Comparison of ENCODE assay signal across 29 cellular contexts in genomic region chr21:37300114-37300746, GRCh38.
"Had no signal": no experiment of that assay in that cellular context is flagged by ENCODE, and none has a peak within 500 bp of the region (broad histone marks: within the 10 kb centered on the region; RNA-seq: fewer than 3 reads in every experiment).

No MANE protein-coding gene starts in this region.

- H3K27me3 ChIP-seq: adrenal gland, body of pancreas, esophagus squamous epithelium, gastroesophageal sphincter, heart right ventricle had no signal

- FAIRE-seq: colon had no signal

- H3K27ac ChIP-seq: adrenal gland, body of pancreas, esophagus squamous epithelium, gastroesophageal sphincter, heart right ventricle, WERI-Rb-1 had no signal

- H3K4me1 ChIP-seq: adrenal gland, body of pancreas, esophagus squamous epithelium had no signal

- H3K9me3 ChIP-seq: adrenal gland, body of pancreas, esophagus squamous epithelium, gastroesophageal sphincter, heart right ventricle had no signal

- H3K4me3 ChIP-seq: adrenal gland, body of pancreas, esophagus squamous epithelium, gastroesophageal sphincter, heart right ventricle had no signal

- ATAC-seq: activated CD4-positive, CD25-positive, alpha-beta regulatory T cell treated with anti-CD3 and anti-CD28 coated beads, Interleukin-2, amount 50 U/mL, for 24 hours; activated CD8-positive, alpha-beta T cell treated with anti-CD3 and anti-CD28 coated beads for 36 hours; activated naive CD8-positive, alpha-beta T cell treated with anti-CD3 and anti-CD28 coated beads, Interleukin-2, amount 50 U/mL, for 24 hours; activated T-cell treated with anti-CD3 and anti-CD28 coated beads, Interleukin-2, amount 50 U/mL, for 4 hours; body of pancreas; effector memory CD8-positive, alpha-beta T cell; gastroesophageal sphincter; heart right ventricle; T-helper 17 cell had no signal

- DNase-seq: activated B cell treated with CpG ODN at 0.5 μM for 24 hours; activated CD4-positive, alpha-beta T cell treated with anti-CD3 and anti-CD28 coated beads for 48 hours; activated CD4-positive, alpha-beta T cell treated with anti-CD3 and anti-CD28 coated beads, Interleukin-2, amount 50 U/mL, for 1 hour; activated CD4-positive, alpha-beta T cell treated with anti-CD3 and anti-CD28 coated beads, Interleukin-2, amount 50 U/mL, for 48 hours; activated CD8-positive, alpha-beta memory T cell treated with anti-CD3 and anti-CD28 coated beads for 24 hours; activated CD8-positive, alpha-beta T cell treated with anti-CD3 and anti-CD28 coated beads for 36 hours; activated effector memory CD4-positive, alpha-beta T cell treated with anti-CD3 and anti-CD28 coated beads, Interleukin-2, amount 50 U/mL, for 16 hours; activated naive CD4-positive, alpha-beta T cell treated with anti-CD3 and anti-CD28 coated beads for 36 hours; activated naive CD8-positive, alpha-beta T cell treated with anti-CD3 and anti-CD28 coated beads for 36 hours; activated naive CD8-positive, alpha-beta T cell treated with anti-CD3 and anti-CD28 coated beads, Interleukin-2, amount 50 U/mL, for 24 hours; activated T-cell treated with anti-CD3 and anti-CD28 coated beads, Interleukin-2, amount 50 U/mL, for 4 hours; adrenal gland; amygdala; body of pancreas; caudate nucleus; cortex of kidney; dermis blood vessel endothelial cell; effector CD4-positive, alpha-beta T cell; effector memory CD8-positive, alpha-beta T cell; erythroblast; esophagus squamous epithelium; foreskin melanocyte; heart right ventricle; T-helper 17 cell; T1000; WERI-Rb-1 had no signal

- H3K36me3 ChIP-seq: adrenal gland, esophagus squamous epithelium, gastroesophageal sphincter, heart right ventricle, WERI-Rb-1 had no signal
